ENCODE assay signal across 8 cellular contexts in genomic region chr11:128830836-128831780, GRCh38. TPM values are rescaled to one million over a fixed set of nuclear protein-coding genes. Genes with fewer than 3 reads are reported as not detected.
DNase-seq lines count a peak whose midpoint lies in the region; ATAC-seq, FAIRE-seq and TF ChIP-seq lines count a peak whose summit lies in the region.

No MANE protein-coding gene starts in this region.

- peak; percentile 82 to 88 for DNase-seq in Caco-2
- peak; percentile 60 to 83 for DNase-seq in NOMO-1 (lab: John Stamatoyannopoulos, UW; ENCODE audit: unreplicated experiment in 2 of 2)
- peak; percentile 96 for DNase-seq in activated CD8-positive, alpha-beta memory T cell treated with anti-CD3 and anti-CD28 coated beads for 24 hours
- peak; percentile 68 to 90 for DNase-seq in stimulated activated CD8-positive, alpha-beta memory T cell treated with anti-CD3 and anti-CD28 coated beads, Interleukin-4, amount 100 ng/mL, for 4 hours (ENCODE audit: low read depth in 2 of 2, low spot score in 1 of 2)

- no peaks in the 10 kb centered on the region for H3K36me3 ChIP-seq in Caco-2 (ENCODE audit: control insufficient read depth, insufficient read depth, low read length)

- H3K27me3 ChIP-seq in Caco-2 (replicated peaks; ENCODE audit: control insufficient read depth, insufficient read depth, low read length) (no peaks in the 10 kb centered on the region), mononuclear cell (ENCODE audit: insufficient read depth, low read length) (no peaks in the 10 kb centered on the region)

- peaks cover 8% of the 10 kb centered on the region for H3K4me1 ChIP-seq in Caco-2
- H3K4me1 ChIP-seq in mononuclear cell (ENCODE audit: insufficient read depth, low read length), result peaks cover 42% of the 10 kb centered on the region

- no peaks in the 10 kb centered on the region for H3K9me3 Mint-ChIP-seq in Caco-2 (ENCODE audit: unreplicated experiment)

- CTCF ChIA-PET in Caco-2 (lab: Charles Lee), result interaction anchor here (0.6 to 1.9 kb wide), 8 partner anchors 27 to 674 kb away, joined by 3 to 9 read pairs (median 4); no protein-coding TSS in a partner anchor

- H3K4me1 Mint-ChIP-seq in Caco-2 (ENCODE audit: low read depth, unreplicated experiment), result peaks cover 4% of the 10 kb centered on the region

- peaks cover 8% of the 10 kb centered on the region for H3K27me3 Mint-ChIP-seq in Caco-2 (ENCODE audit: insufficient read depth, unreplicated experiment)

- peaks cover 4% of the 10 kb centered on the region for H3K36me3 Mint-ChIP-seq in Caco-2 (ENCODE audit: insufficient read depth, unreplicated experiment)

- intact Hi-C loops in Caco-2 (cut with micrococcal nuclease; ENCODE audit: unreplicated experiment), result loop anchor here (1.0 to 2.0 kb wide), 10 partner anchors 16 to 800 kb away; no protein-coding TSS in a partner anchor

- no peak overlapping the region for H3K4me3 ChIP-seq in Caco-2 (ENCODE audit: low read depth, low read length)
- H3K4me3 ChIP-seq in mononuclear cell (ENCODE audit: low read length), result peak overlapping the region; percentile 10

- H3K9me3 ChIP-seq in Caco-2 (no peaks in the 10 kb centered on the region), mononuclear cell (ENCODE audit: low read depth, low read length) (no peaks in the 10 kb centered on the region)

- ATAC-seq in GM19463 (IDR thresholded peaks at IDR 0.05; ENCODE audit: unreplicated experiment), result peak; percentile 79
- peak; percentile 78 for ATAC-seq in HG03571 (IDR thresholded peaks at IDR 0.05; ENCODE audit: unreplicated experiment)

- no peak overlapping the region for H3K27ac Mint-ChIP-seq in Caco-2 (ENCODE audit: unreplicated experiment)

- FAIRE-seq in endometrium (lab: Jason Lieb, UNC), result peak; percentile 66

- peak; percentile 97 to 98 for TF ChIP-seq CTCF in Caco-2 (IDR thresholded peaks at IDR 0.05; ENCODE audit: insufficient read depth in 1 of 2, low read depth in 1 of 2, low read length in 1 of 2, severe bottlenecking in 1 of 2, unreplicated experiment in 1 of 2)

- no peak overlapping the region for H3K4me3 Mint-ChIP-seq in Caco-2 (ENCODE audit: unreplicated experiment)

- POLR2A ChIA-PET in Caco-2 (lab: Charles Lee), result no interaction called here

- no TSS peak for BruUV-seq in Caco-2 (replicated peaks; lab: Mats Ljungman, UMichigan)

RNA-seq across cellular contexts. Expression of gene KCNJ1, which starts 36.0 kb away (rescaled TPM):
- not detected in 2 replicates for total RNA-seq in Caco-2 (2022)
- 0.10 TPM for total RNA-seq in mononuclear cell
